In genomic region chr6:117674991-117675657, GRCh38 we compare ENCODE assay signal across 1 cellular context.
TF ChIP-seq lines count a peak whose summit lies in the region.

TSS of gene NUS1 (plus strand) at chr6:117675469. CDS start at chr6:117675671, 202 bp downstream.

TF ChIP-seq in HEK293, 187 proteins besides CTCF, POLR2A, EP300 and RAD21 (continued from another document and continues in another):
- no peak; the same call in 1 of the 2 replicates for TF ChIP-seq KLF10 (tag by site-specific recombination; IDR thresholded peaks at IDR 0.05)
- no peak for TF ChIP-seq ZNF626 (tag by site-specific recombination; IDR thresholded peaks at IDR 0.05)
- no peak for TF ChIP-seq ZNF148 (tag by site-specific recombination; IDR thresholded peaks at IDR 0.05; ENCODE audit: borderline replicate concordance)
- TF ChIP-seq ZNF335 (tag by site-specific recombination; conservative IDR thresholded peaks at IDR 0.05) = peak; percentile 84
- peak; percentile 90 for TF ChIP-seq ZXDB (tag by site-specific recombination; IDR thresholded peaks at IDR 0.05)
- no peak for TF ChIP-seq ZNF174 (tag by site-specific recombination; IDR thresholded peaks at IDR 0.05)
- no peak for TF ChIP-seq ZNF10 (tag by site-specific recombination; IDR thresholded peaks at IDR 0.05)
- no peak for TF ChIP-seq ZNF37A (tag by site-specific recombination; IDR thresholded peaks at IDR 0.05)
- peak; percentile 38 for TF ChIP-seq ZBTB17 (tag by site-specific recombination; IDR thresholded peaks at IDR 0.05)
- 0 out of 2 replicates have a peak, but pooled peaks have one; percentile 18 for TF ChIP-seq ZSCAN18 (tag by site-specific recombination; IDR thresholded peaks at IDR 0.05)
- peak; percentile 93 for TF ChIP-seq ZNF660 (tag by site-specific recombination; IDR thresholded peaks at IDR 0.05)
- peak; percentile 85 for TF ChIP-seq ZNF600 (tag by site-specific recombination; IDR thresholded peaks at IDR 0.05)
- TF ChIP-seq TCF7L2 (IDR thresholded peaks at IDR 0.05; ENCODE audit: borderline replicate concordance, low read depth, low read length) = no peak
- TF ChIP-seq AEBP2 (tag by site-specific recombination; IDR thresholded peaks at IDR 0.05; ENCODE audit: borderline replicate concordance) = no peak
- peak; percentile 77 for TF ChIP-seq ZNF580 (tag by site-specific recombination; IDR thresholded peaks at IDR 0.05)
- peak; percentile 74 for TF ChIP-seq ZBTB26 (tag by site-specific recombination; optimal IDR thresholded peaks at IDR 0.05)
- TF ChIP-seq ZNF777 (tag by site-specific recombination; IDR thresholded peaks at IDR 0.05; ENCODE audit: borderline replicate concordance) = no peak
- no peak for TF ChIP-seq ZNF571 (tag by site-specific recombination; IDR thresholded peaks at IDR 0.05)
- TF ChIP-seq ZNF138 (tag by site-specific recombination; IDR thresholded peaks at IDR 0.05; ENCODE audit: borderline replicate concordance) = no peak
- peak; percentile 26 for TF ChIP-seq SETDB1 (IDR thresholded peaks at IDR 0.05; ENCODE audit: insufficient read length, low read length)
- no peak for TF ChIP-seq ZNF585B (tag by site-specific recombination; IDR thresholded peaks at IDR 0.05)
- TF ChIP-seq ZNF704 (tag by site-specific recombination; IDR thresholded peaks at IDR 0.05) = no peak
- no peak for TF ChIP-seq ZNF280D (tag by site-specific recombination; IDR thresholded peaks at IDR 0.05)
- TF ChIP-seq ZNF23 (tag by site-specific recombination; IDR thresholded peaks at IDR 0.05; ENCODE audit: borderline replicate concordance) = no peak
- TF ChIP-seq PATZ1 (tag by site-specific recombination; IDR thresholded peaks at IDR 0.05) = peak; percentile 58
- TF ChIP-seq PRDM10 (tag by site-specific recombination; IDR thresholded peaks at IDR 0.05) = peak; percentile 86
- peak; percentile 88 for TF ChIP-seq ZBTB20 (tag by site-specific recombination; IDR thresholded peaks at IDR 0.05)
- TF ChIP-seq ZBTB10 (tag by site-specific recombination; IDR thresholded peaks at IDR 0.05) = peak; percentile 50; the same call in 1 of the 2 replicates
- peak; percentile 67 for TF ChIP-seq ZNF843 (tag by site-specific recombination; IDR thresholded peaks at IDR 0.05)
- peak; percentile 73 for TF ChIP-seq ZNF76 (tag by site-specific recombination; IDR thresholded peaks at IDR 0.05; ENCODE audit: borderline replicate concordance, low read depth)
- TF ChIP-seq ELK4 (IDR thresholded peaks at IDR 0.05; ENCODE audit: borderline replicate concordance, low read depth, low read length) = no peak
- TF ChIP-seq ZNF341 (tag by site-specific recombination; IDR thresholded peaks at IDR 0.05; ENCODE audit: low read depth) = 0 out of 2 replicates have a peak, but pooled peaks have one; percentile 11
- TF ChIP-seq SALL2 (tag by site-specific recombination; IDR thresholded peaks at IDR 0.05; ENCODE audit: borderline replicate concordance) = no peak
- peak; percentile 80 for TF ChIP-seq ZNF629 (tag by site-specific recombination; IDR thresholded peaks at IDR 0.05)
- TF ChIP-seq ZNF239 (tag by site-specific recombination; IDR thresholded peaks at IDR 0.05) = no peak
